In the genomic region with DNA sequence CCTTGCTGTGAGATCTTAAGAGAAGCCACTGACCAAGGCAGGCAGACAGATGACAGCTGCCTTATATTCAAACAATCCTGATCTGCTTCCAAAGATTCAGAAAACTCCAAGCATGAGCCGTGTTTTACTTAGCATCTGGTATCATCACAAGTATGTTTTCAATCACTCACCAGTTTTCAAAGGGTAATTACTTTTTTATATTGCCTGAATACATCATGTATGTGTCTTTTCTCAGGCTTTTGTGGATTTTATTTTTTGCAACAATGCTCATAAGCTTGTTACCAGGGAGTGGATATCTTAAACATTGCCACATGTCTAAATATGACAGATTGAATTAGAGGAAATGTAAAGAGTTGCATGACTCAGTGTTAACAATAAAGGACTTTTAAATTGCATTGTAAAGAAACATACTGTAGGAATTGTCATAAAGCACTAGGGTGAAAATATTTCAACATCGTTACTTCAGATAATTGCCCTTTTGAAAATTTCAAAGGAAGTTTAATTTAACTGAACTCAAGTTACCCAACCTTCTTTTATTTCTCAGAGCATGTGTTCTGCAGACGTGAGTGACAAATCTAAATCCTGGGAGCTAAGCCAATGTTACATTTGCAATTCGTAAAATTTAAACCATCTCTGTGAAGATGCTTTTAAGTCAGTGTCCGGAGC, we compare ENCODE assay signal across 11 cellular contexts.
DNase-seq lines count a peak whose midpoint lies in the region; ATAC-seq and TF ChIP-seq lines count a peak whose summit lies in the region.
"Had no signal": no experiment of that assay in that cellular context is flagged by ENCODE, and none has a peak within 500 bp of the region (broad histone marks: within the 10 kb centered on the region; RNA-seq: fewer than 3 reads in every experiment).

No MANE protein-coding gene starts in this region.

- peak overlapping the region; percentile 22 for H3K4me2 ChIP-seq in smooth muscle cell

- H3K27ac ChIP-seq in smooth muscle cell (ENCODE audit: low read depth) = no peak overlapping the region
- H3K27ac ChIP-seq: suprapubic skin had no signal

- no peaks in the 10 kb centered on the region for H3K9me3 Mint-ChIP-seq in activated CD4-positive, alpha-beta T cell treated with anti-CD3 and anti-CD28 coated beads for 36 hours (ENCODE audit: low read depth)

- POLR2A ChIA-PET in activated CD4-positive, alpha-beta T cell treated with anti-CD3 and anti-CD28 coated beads for 36 hours (lab: Charles Lee) = no interaction called here

- no peaks in the 10 kb centered on the region for H3K27me3 ChIP-seq in smooth muscle cell (ENCODE audit: low read depth)
- H3K27me3 ChIP-seq: suprapubic skin had no signal

- no peak for ATAC-seq in activated CD4-positive, alpha-beta T cell treated with anti-CD3 and anti-CD28 coated beads for 36 hours

- H3K27ac Mint-ChIP-seq in activated CD4-positive, alpha-beta T cell treated with anti-CD3 and anti-CD28 coated beads for 36 hours = no peak overlapping the region

- H3K36me3 ChIP-seq in smooth muscle cell (ENCODE audit: low read depth) = no peaks in the 10 kb centered on the region
- H3K36me3 ChIP-seq: suprapubic skin had no signal

- DNase-seq in NCI-H146 (lab: John Stamatoyannopoulos, UW) (peak; percentile 23), NCI-H146 treated with DMSO at 0.1 percent for 48 hours (lab: John Stamatoyannopoulos, UW; ENCODE audit: unreplicated experiment) (no peak), SK-N-DZ (ENCODE audit: low spot score) (peak; percentile 42), fibroblast of the aortic adventitia (ENCODE audit: low read depth) (peak; percentile 52), smooth muscle cell (lab: John Stamatoyannopoulos, UW; ENCODE audit: unreplicated experiment) (no peak), GM10266 (ENCODE audit: extremely low spot score) (no peak), NK-92 (lab: John Stamatoyannopoulos, UW; ENCODE audit: unreplicated experiment) (no peak)
- no peak for DNase-seq in activated CD4-positive, alpha-beta T cell treated with anti-CD3 and anti-CD28 coated beads for 36 hours
- DNase-seq: ACHN, posterior cingulate gyrus had no signal

- H3K79me2 ChIP-seq in smooth muscle cell (ENCODE audit: low read depth) = no peaks in the 10 kb centered on the region

- intact Hi-C loops in activated CD4-positive, alpha-beta T cell treated with anti-CD3 and anti-CD28 coated beads for 36 hours (cut with DNase I, micrococcal nuclease) = no loop called here

- H3K4me1 ChIP-seq in smooth muscle cell (ENCODE audit: low read depth) = no peaks in the 10 kb centered on the region

- TF ChIP-seq CTCF in fibroblast of the aortic adventitia (IDR thresholded peaks at IDR 0.05; ENCODE audit: insufficient read depth, low read length) = no peak
- TF ChIP-seq CTCF in smooth muscle cell (IDR thresholded peaks at IDR 0.05; ENCODE audit: borderline replicate concordance, insufficient read depth, poor library complexity, severe bottlenecking) = no peak
- TF ChIP-seq CTCF in GM10266 (IDR thresholded peaks at IDR 0.05; ENCODE audit: control insufficient read depth, insufficient read depth, low read depth, missing control alignments) = no peak

- H3K4me3 ChIP-seq in fibroblast of the aortic adventitia (ENCODE audit: low read depth, low read length) (no peak overlapping the region), smooth muscle cell (no peak overlapping the region)
- H3K4me3 ChIP-seq: suprapubic skin had no signal

- H3K9me3 ChIP-seq in smooth muscle cell (replicated peaks; ENCODE audit: low read depth) = no peaks in the 10 kb centered on the region
- H3K9me3 ChIP-seq: suprapubic skin had no signal

- WGBS in smooth muscle cell (ENCODE audit: low lambda C conversion rate) = 31% methylated on average over 5 of the region's 5 CpGs

- H4K20me1 ChIP-seq in smooth muscle cell (ENCODE audit: low read depth) = no peaks in the 10 kb centered on the region

- no peaks in the 10 kb centered on the region for H3K36me3 Mint-ChIP-seq in activated CD4-positive, alpha-beta T cell treated with anti-CD3 and anti-CD28 coated beads for 36 hours (ENCODE audit: low read depth)

- H3K9ac ChIP-seq in smooth muscle cell (ENCODE audit: low read depth) = peak overlapping the region; percentile 2

- no peak overlapping the region for H3K4me3 Mint-ChIP-seq in activated CD4-positive, alpha-beta T cell treated with anti-CD3 and anti-CD28 coated beads for 36 hours

- H2AFZ ChIP-seq in smooth muscle cell (ENCODE audit: low read depth) = no peak overlapping the region

- CTCF ChIA-PET in activated CD4-positive, alpha-beta T cell treated with anti-CD3 and anti-CD28 coated beads for 36 hours (lab: Charles Lee) = interaction anchor here (0.6 kb wide), 1 partner anchor 11 kb away, joined by 4 read pairs; no protein-coding TSS in a partner anchor

- no peaks in the 10 kb centered on the region for H3K27me3 Mint-ChIP-seq in activated CD4-positive, alpha-beta T cell treated with anti-CD3 and anti-CD28 coated beads for 36 hours

- H3F3A ChIP-seq in smooth muscle cell (ENCODE audit: low read depth) = no peaks in the 10 kb centered on the region

- H3K4me1 Mint-ChIP-seq in activated CD4-positive, alpha-beta T cell treated with anti-CD3 and anti-CD28 coated beads for 36 hours = no peaks in the 10 kb centered on the region

Comparison
In these comparisons a context has a peak if more than half of its experiments do, and no peak if none do; other contexts are left out.
1. DNase-seq: peak in NCI-H146 (single experiment), SK-N-DZ (single experiment) and fibroblast of the aortic adventitia (single experiment); none in NCI-H146 treated with DMSO at 0.1 percent for 48 hours (single experiment), smooth muscle cell (single experiment), GM10266 (single experiment), NK-92 (single experiment) and activated CD4-positive, alpha-beta T cell treated with anti-CD3 and anti-CD28 coated beads for 36 hours (single experiment).